Comparison of ENCODE assay signal across 13 cellular contexts in genomic region chr5:107224272-107224671, GRCh38.
DNase-seq lines count a peak whose midpoint lies in the region; ATAC-seq and TF ChIP-seq lines count a peak whose summit lies in the region.
"Had no signal": no experiment of that assay in that cellular context is flagged by ENCODE, and none has a peak within 500 bp of the region (broad histone marks: within the 10 kb centered on the region; RNA-seq: fewer than 3 reads in every experiment).

No MANE protein-coding gene starts in this region.

- H2BK20ac ChIP-seq in IMR-90 (ENCODE audit: low read depth, low read length) = no peak overlapping the region

- peak; percentile 42 to 83 (median 66) for ATAC-seq in heart left ventricle
- peak; percentile 79 for ATAC-seq in IMR-90 (ENCODE audit: low read depth)

- no peak overlapping the region for H2AK5ac ChIP-seq in IMR-90 (ENCODE audit: low read depth, low read length)

- 44 to 74% (median 58%) methylated on average over 1 of the region's 1 CpG for WGBS in heart left ventricle, 4 donors
- WGBS in IMR-90 (ENCODE audit: extremely low coverage in 2 of 2, insufficient read length in 1 of 2), 2 experiments = no CpG with 5 or more reads among the region's 1 CpG

- H3K4me1 ChIP-seq in heart left ventricle = peaks cover 0 to 5% (median 0%) of the 10 kb centered on the region in 12 donors
- H3K4me1 ChIP-seq in right atrium auricular region = no peaks in the 10 kb centered on the region
- peaks cover 2% of the 10 kb centered on the region; the same call in 1 of the 2 replicates for H3K4me1 ChIP-seq in IMR-90 (ENCODE audit: control insufficient read depth, insufficient read depth, low read length)
- H3K4me1 ChIP-seq: BLaER1 had no signal

- dilution Hi-C loops in IMR-90 (cut with HindIII; ENCODE audit: low sequenced_read_pairs, unreplicated experiment) = no loop called here

- H3K9ac ChIP-seq in IMR-90 (ENCODE audit: low read depth, low read length) = no peak overlapping the region
- H3K9ac ChIP-seq: BLaER1 had no signal

- H3K36me3 ChIP-seq in heart left ventricle (no peaks in the 10 kb centered on the region), right atrium auricular region (no peaks in the 10 kb centered on the region), IMR-90 (ENCODE audit: control insufficient read depth, insufficient read depth, low read length) (no peaks in the 10 kb centered on the region)
- H3K36me3 ChIP-seq: BLaER1 had no signal

- no peak overlapping the region for H4K5ac ChIP-seq in IMR-90 (ENCODE audit: low read depth, low read length)

- H4K91ac ChIP-seq in IMR-90 (ENCODE audit: insufficient read depth, low read depth, low read length) = no peak overlapping the region

- no peaks in the 10 kb centered on the region for H3K36me3 Mint-ChIP-seq in activated naive CD8-positive, alpha-beta T cell treated with anti-CD3 and anti-CD28 coated beads for 36 hours

- no peak for DNase-seq in heart left ventricle
- DNase-seq in right atrium auricular region (ENCODE audit: low spot score) = no peak
- DNase-seq in IMR-90 = peak; percentile 21
- peak; percentile 2 for DNase-seq in NCI-H82 treated with DMSO at 0.1 percent for 48 hours (lab: John Stamatoyannopoulos, UW; ENCODE audit: unreplicated experiment)
- peak; percentile 92 for DNase-seq in retinal pigment epithelial cell (ENCODE audit: low read depth)
- no peak for DNase-seq in activated naive CD8-positive, alpha-beta T cell treated with anti-CD3 and anti-CD28 coated beads for 36 hours
- no peak for DNase-seq in NCI-H526 (lab: John Stamatoyannopoulos, UW)
- DNase-seq: 8988T, AML-193, DMS 273 treated with DMSO at 0.1 percent for 48 hours, HCEC 1CT, HFFc6 had no signal

- H3K4ac ChIP-seq in IMR-90 (ENCODE audit: low read depth, low read length) = no peak overlapping the region

- intact Hi-C loops in heart left ventricle (cut with DNase I) = loop anchor here in 1 of 10 donors (10.0 kb wide), 1 partner anchor 451 kb away; the partner anchor contains the start of gene EFNA5
- intact Hi-C loops in IMR-90 (cut with micrococcal nuclease) = no loop called here

- H3K18ac ChIP-seq in IMR-90 (ENCODE audit: low read depth, low read length) = no peak overlapping the region

- H2AFZ ChIP-seq in IMR-90 (replicated peaks; ENCODE audit: low read length, poor library complexity) = no peak overlapping the region

- H3K23ac ChIP-seq in IMR-90 (ENCODE audit: low read depth, low read length) = no peak overlapping the region

- no peak overlapping the region for H2BK120ac ChIP-seq in IMR-90 (ENCODE audit: low read depth, low read length)

- H3K79me1 ChIP-seq in IMR-90 (ENCODE audit: low read depth in 1 of 2, low read length in 2 of 2) = no peaks in the 10 kb centered on the region

- H3K27ac ChIP-seq in heart left ventricle (peak overlapping the region in 8 of 12 donors; percentile 6 to 53 (median 22)), right atrium auricular region (peak overlapping the region in 1 of 2 donors; percentile 8), IMR-90 (ENCODE audit: insufficient read depth, low read length) (no peak overlapping the region)
- H3K27ac ChIP-seq: BLaER1 had no signal

- H4K20me1 ChIP-seq in IMR-90 (ENCODE audit: insufficient read depth, low read length) = no peaks in the 10 kb centered on the region
- H4K20me1 ChIP-seq: BLaER1 had no signal

- H2BK5ac ChIP-seq in IMR-90 (ENCODE audit: low read depth, low read length, poor library complexity, severe bottlenecking) = no peak overlapping the region

- no peak overlapping the region for H3K4me3 ChIP-seq in heart left ventricle
- H3K4me3 ChIP-seq in right atrium auricular region = no peak overlapping the region
- no peak overlapping the region for H3K4me3 ChIP-seq in IMR-90 (ENCODE audit: insufficient read depth, low read depth, low read length)
- no peak overlapping the region for H3K4me3 ChIP-seq in retinal pigment epithelial cell (ENCODE audit: low read length)
- H3K4me3 ChIP-seq: BLaER1 had no signal

- no peak for TF ChIP-seq RAD21 in IMR-90 (IDR thresholded peaks at IDR 0.05; ENCODE audit: low read length)

- H3K56ac ChIP-seq in IMR-90 (ENCODE audit: extremely low read depth, insufficient read depth, low read length) = no peak overlapping the region

- no peaks in the 10 kb centered on the region for H3K9me3 Mint-ChIP-seq in activated naive CD8-positive, alpha-beta T cell treated with anti-CD3 and anti-CD28 coated beads for 36 hours

- POLR2A ChIA-PET in IMR-90 (lab: Charles Lee; ENCODE audit: unreplicated experiment) = no interaction called here

- no peak for TF ChIP-seq CTCF in heart left ventricle (IDR thresholded peaks at IDR 0.05)
- no peak for TF ChIP-seq CTCF in right atrium auricular region (IDR thresholded peaks at IDR 0.05)
- no peak for TF ChIP-seq CTCF in IMR-90 (conservative IDR thresholded peaks at IDR 0.05; ENCODE audit: low read depth, low read length)
- TF ChIP-seq CTCF in retinal pigment epithelial cell (conservative IDR thresholded peaks at IDR 0.05; ENCODE audit: low read depth, low read length) = no peak

- no peak for TF ChIP-seq POLR2A in heart left ventricle (IDR thresholded peaks at IDR 0.05)
- no peak for TF ChIP-seq POLR2A in IMR-90 (IDR thresholded peaks at IDR 0.05; ENCODE audit: low read depth, low read length)

- no peak overlapping the region for H4K8ac ChIP-seq in IMR-90 (ENCODE audit: low read depth in 2 of 2, low read length in 2 of 2)

- H3K4me3 Mint-ChIP-seq in activated naive CD8-positive, alpha-beta T cell treated with anti-CD3 and anti-CD28 coated beads for 36 hours = no peak overlapping the region
- H3K4me3 Mint-ChIP-seq: HFFc6 had no signal

- H3K9me3 ChIP-seq in heart left ventricle (peaks cover 0 to 11% (median 0%) of the 10 kb centered on the region in 12 donors), right atrium auricular region (no peaks in the 10 kb centered on the region), IMR-90 (ENCODE audit: control insufficient read depth, insufficient read depth, low read length) (no peaks in the 10 kb centered on the region)
- H3K9me3 ChIP-seq: BLaER1 had no signal

- H3K27me3 ChIP-seq in heart left ventricle (no peaks in the 10 kb centered on the region), right atrium auricular region (no peaks in the 10 kb centered on the region), IMR-90 (ENCODE audit: control insufficient read depth, insufficient read depth, low read length) (no peaks in the 10 kb centered on the region)
- H3K27me3 ChIP-seq: BLaER1 had no signal

- H3K4me2 ChIP-seq in IMR-90 (ENCODE audit: low read depth, low read length) = no peak overlapping the region
- H3K4me2 ChIP-seq: BLaER1 had no signal

- CTCF ChIA-PET in IMR-90 (lab: Yijun Ruan, JAX) = no interaction called here

- H3K4me1 Mint-ChIP-seq in activated naive CD8-positive, alpha-beta T cell treated with anti-CD3 and anti-CD28 coated beads for 36 hours = no peaks in the 10 kb centered on the region

- H3K27ac Mint-ChIP-seq in activated naive CD8-positive, alpha-beta T cell treated with anti-CD3 and anti-CD28 coated beads for 36 hours = no peak overlapping the region
- H3K27ac Mint-ChIP-seq: HFFc6 had no signal

- H3K27me3 Mint-ChIP-seq in activated naive CD8-positive, alpha-beta T cell treated with anti-CD3 and anti-CD28 coated beads for 36 hours = no peaks in the 10 kb centered on the region

- no TSS peak for BruUV-seq in IMR-90 (replicated peaks; lab: Mats Ljungman, UMichigan)

- H2BK15ac ChIP-seq in IMR-90 (ENCODE audit: low read depth, low read length) = no peak overlapping the region

- no peak overlapping the region for H2AK9ac ChIP-seq in IMR-90 (replicated peaks; ENCODE audit: low read depth, low read length, poor library complexity)

- in situ Hi-C loops in IMR-90 (cut with MboI; ENCODE audit: low sequenced_read_pairs) = no loop called here

- H3K9me1 ChIP-seq in IMR-90 (ENCODE audit: insufficient read depth, low read length) = no peaks in the 10 kb centered on the region

- no peak overlapping the region for H3K14ac ChIP-seq in IMR-90 (replicated peaks; ENCODE audit: low read depth, low read length)

TF ChIP-seq in IMR-90, 13 proteins besides CTCF, POLR2A, EP300 and RAD21:
- TF ChIP-seq MAZ (IDR thresholded peaks at IDR 0.05; ENCODE audit: borderline replicate concordance, low read depth, low read length) (no peak), RCOR1 (IDR thresholded peaks at IDR 0.05; ENCODE audit: insufficient replicate concordance, low read length) (no peak), USF2 (IDR thresholded peaks at IDR 0.05; ENCODE audit: low read depth, low read length) (no peak), CEBPB (IDR thresholded peaks at IDR 0.05; ENCODE audit: low read depth, low read length) (no peak), NFE2L2 (IDR thresholded peaks at IDR 0.05; ENCODE audit: low read depth, low read length) (no peak)
TF ChIP-seq in IMR-90: peak in this region for 0.

Comparison
In these comparisons a context has a peak if more than half of its experiments do, and no peak if none do; other contexts are left out.
1. DNase-seq: peak in IMR-90 (single experiment), NCI-H82 treated with DMSO at 0.1 percent for 48 hours (single experiment) and retinal pigment epithelial cell (single experiment); none in heart left ventricle (0 of 5), right atrium auricular region (single experiment), activated naive CD8-positive, alpha-beta T cell treated with anti-CD3 and anti-CD28 coated beads for 36 hours (single experiment) and NCI-H526 (0 of 2).